ENCODE assay signal across 9 cellular contexts in genomic region chr1:224736619-224737352, GRCh38.
DNase-seq lines count a peak whose midpoint lies in the region; ATAC-seq, FAIRE-seq and TF ChIP-seq lines count a peak whose summit lies in the region.
"Had no signal": no experiment of that assay in that cellular context is flagged by ENCODE, and none has a peak within 500 bp of the region (broad histone marks: within the 10 kb centered on the region; RNA-seq: fewer than 3 reads in every experiment).

No MANE protein-coding gene starts in this region.

- no peak overlapping the region for H3K14ac ChIP-seq in H1 (ENCODE audit: insufficient read length)

- H4K91ac ChIP-seq in H1 (replicated peaks; ENCODE audit: insufficient read length, low read length) = no peak overlapping the region

- no peak overlapping the region for H3K27ac ChIP-seq in H1 (ENCODE audit: low read depth, low read length)
- H3K27ac ChIP-seq: parathyroid adenoma had no signal

- H2AFZ ChIP-seq in H1 (ENCODE audit: low read length) = no peak overlapping the region
- H2AFZ ChIP-seq: parathyroid adenoma had no signal

- no peak for FAIRE-seq in H1 (lab: Jason Lieb, UNC)

- H2AK5ac ChIP-seq in H1 (ENCODE audit: low read depth, low read length) = no peak overlapping the region

- no peak overlapping the region for H3K4me3 ChIP-seq in H1 (ENCODE audit: extremely low read depth in 1 of 4, insufficient read depth in 2 of 4, low read depth in 3 of 4, low read length in 4 of 4)

- POLR2A ChIA-PET in H1 (lab: Charles Lee; ENCODE audit: partially characterized antibody) = no interaction called here

- H4K5ac ChIP-seq in H1 (ENCODE audit: insufficient read length, low read depth, low read length) = no peak overlapping the region

- H3K4me2 ChIP-seq in H1 (ENCODE audit: insufficient read depth in 1 of 2, low read depth in 2 of 2, low read length in 2 of 2) = peak overlapping the region in 1 of 2 experiments; percentile 33; a peak in 3 of 4 replicates

- H3K23ac ChIP-seq in H1 (ENCODE audit: insufficient read length) = no peak overlapping the region

- H3K36me3 ChIP-seq in H1 (ENCODE audit: control insufficient read depth in 2 of 4, insufficient read depth in 4 of 4, low read length in 3 of 4) = no peaks in the 10 kb centered on the region

- H2BK12ac ChIP-seq in H1 (ENCODE audit: low read depth, low read length) = 0 out of 2 replicates have a peak overlapping the region, but pooled peaks have one; percentile 10

- H3K79me1 ChIP-seq in H1 (ENCODE audit: low read depth, low read length) = no peaks in the 10 kb centered on the region; the same call in 1 of the 2 replicates

- H2BK120ac ChIP-seq in H1 (replicated peaks; ENCODE audit: low read depth, low read length) = no peak overlapping the region

- no peak for TF ChIP-seq CTCF in H1 (IDR thresholded peaks at IDR 0.05; ENCODE audit: control extremely low read depth in 1 of 3, insufficient read depth in 1 of 3, low read depth in 1 of 3, low read length in 3 of 3)

- CTCF ChIA-PET in H1 (lab: Charles Lee; ENCODE audit: partially characterized antibody) = interaction anchor here (1.0 to 7.6 kb wide), 11 partner anchors 8 to 186 kb away, joined by 3 to 91 read pairs (median 4); no protein-coding TSS in a partner anchor

- H3K56ac ChIP-seq in H1 (replicated peaks; ENCODE audit: insufficient read length, low read depth, low read length) = no peak overlapping the region

- no peak overlapping the region for H3K4ac ChIP-seq in H1 (replicated peaks; ENCODE audit: insufficient read length, low read depth, low read length)

- TF ChIP-seq RAD21 in H1 (IDR thresholded peaks at IDR 0.05 in 1 of 2, conservative IDR thresholded peaks at IDR 0.05 in 1 of 2; ENCODE audit: low read depth in 2 of 2, low read length in 2 of 2) = no peak

- H4K8ac ChIP-seq in H1 (ENCODE audit: extremely low read depth, insufficient read depth, low read length) = no peak overlapping the region

- H2BK15ac ChIP-seq in H1 (ENCODE audit: low read length) = no peak overlapping the region

- H3K79me2 ChIP-seq in H1 (ENCODE audit: control insufficient read depth in 1 of 2, insufficient read depth in 2 of 2, low read length in 2 of 2) = no peaks in the 10 kb centered on the region
- H3K79me2 ChIP-seq: parathyroid adenoma had no signal

- peak; percentile 57 for ATAC-seq in GM19328 (IDR thresholded peaks at IDR 0.05; ENCODE audit: unreplicated experiment)
- peak; percentile 50 for ATAC-seq in HG03159 (IDR thresholded peaks at IDR 0.05; ENCODE audit: unreplicated experiment)

- H3K23me2 ChIP-seq in H1 (ENCODE audit: low read depth, low read length) = no peaks in the 10 kb centered on the region

- H4K20me1 ChIP-seq in H1 (replicated peaks in 1 of 2; ENCODE audit: control insufficient read depth in 1 of 2, insufficient read depth in 2 of 2, low read length in 2 of 2) = no peaks in the 10 kb centered on the region

- WGBS in H1 (ENCODE audit: extremely low coverage in 1 of 2, insufficient coverage in 1 of 2, insufficient read length in 1 of 2, insufficient replicate concordance in 2 of 2, low coverage in 1 of 2, low lambda C conversion rate in 2 of 2, missing lambda C conversion rate in 1 of 2), 2 experiments = 77% methylated on average over 12 of the region's 16 CpGs; no CpG with 5 or more reads in 1 of the 2 experiments

- peak overlapping the region; percentile 4; the same call in 1 of the 2 replicates for H2BK5ac ChIP-seq in H1 (ENCODE audit: low read depth, low read length)

- DNase-seq in AG08395 (ENCODE audit: low spot score) (peak; percentile 80), H1 (ENCODE audit: low read depth in 1 of 2, low spot score in 2 of 2) (no peak), retina (peak; percentile 52), D341Med (ENCODE audit: low spot score) (no peak)
- DNase-seq in stimulated activated CD4-positive, alpha-beta T cell treated with anti-CD3 and anti-CD28 coated beads, Interleukin-1b, Interleukin-23, amount 100 ng/mL, for 48 hours = no peak
- no peak for DNase-seq in stimulated activated CD4-positive, alpha-beta T cell treated with anti-CD3 and anti-CD28 coated beads, Interleukin-2, amount 100 ng/mL, for 48 hours

- H3K27me3 ChIP-seq in H1 (replicated peaks in 1 of 4; ENCODE audit: control insufficient read depth in 3 of 4, extremely low read depth in 1 of 4, insufficient read depth in 3 of 4, low read length in 3 of 4) = peaks cover 0 to 2% (median 0%) of the 10 kb centered on the region in 4 experiments; a peak in 1 of 7 replicates

- no peak for TF ChIP-seq EP300 in H1 (IDR thresholded peaks at IDR 0.05; ENCODE audit: borderline replicate concordance in 1 of 2, low read depth in 2 of 2, low read length in 2 of 2)

- peak overlapping the region; percentile 7 for H3K18ac ChIP-seq in H1 (ENCODE audit: extremely low read depth, low read length)

- H3K9ac ChIP-seq in H1 (replicated peaks in 1 of 4; ENCODE audit: extremely low read depth in 1 of 4, low read depth in 3 of 4, low read length in 3 of 4) = no peak overlapping the region
- H3K9ac ChIP-seq: parathyroid adenoma had no signal

- peak overlapping the region; percentile 1; the same call in 1 of the 2 replicates for H2BK20ac ChIP-seq in H1 (ENCODE audit: low read length)

- no peaks in the 10 kb centered on the region for H3K9me3 ChIP-seq in H1 (ENCODE audit: insufficient read depth in 2 of 2, low read depth in 1 of 2, low read length in 1 of 2)

- peaks cover 12 to 26% (median 13%) of the 10 kb centered on the region in 4 experiments for H3K4me1 ChIP-seq in H1 (replicated peaks in 1 of 4; ENCODE audit: control insufficient read depth in 3 of 4, insufficient read depth in 4 of 4, low read length in 3 of 4)
- H3K4me1 ChIP-seq: parathyroid adenoma had no signal

- TF ChIP-seq POLR2A in H1 (IDR thresholded peaks at IDR 0.05; ENCODE audit: control extremely low read depth in 1 of 2, low read depth in 2 of 2, low read length in 2 of 2) = no peak

TF ChIP-seq in H1, 55 proteins besides CTCF, POLR2A, EP300 and RAD21:
- TF ChIP-seq TCF12 (IDR thresholded peaks at IDR 0.05; ENCODE audit: low read depth, low read length) (no peak), MAFK (IDR thresholded peaks at IDR 0.05; ENCODE audit: low read depth, low read length) (peak; percentile 28; the same call in 1 of the 2 replicates), E2F6 (IDR thresholded peaks at IDR 0.05) (peak; percentile 93), MAX (IDR thresholded peaks at IDR 0.05) (peak; percentile 86), SIRT6 (IDR thresholded peaks at IDR 0.05; ENCODE audit: low read length) (no peak), TBP (IDR thresholded peaks at IDR 0.05; ENCODE audit: low read depth, low read length) (no peak), ASH2L (IDR thresholded peaks at IDR 0.05; ENCODE audit: low read length) (no peak), EGR1 (IDR thresholded peaks at IDR 0.05; ENCODE audit: borderline replicate concordance, low read depth, low read length) (no peak)

Comparison
In these comparisons a context has a peak if more than half of its experiments do, and no peak if none do; other contexts are left out.
1. DNase-seq: peak in AG08395 (single experiment) and retina (single experiment); none in H1 (0 of 2), D341Med (single experiment), stimulated activated CD4-positive, alpha-beta T cell treated with anti-CD3 and anti-CD28 coated beads, Interleukin-1b, Interleukin-23, amount 100 ng/mL, for 48 hours (single experiment) and stimulated activated CD4-positive, alpha-beta T cell treated with anti-CD3 and anti-CD28 coated beads, Interleukin-2, amount 100 ng/mL, for 48 hours (0 of 2).